8 cellular contexts compared by ENCODE assay signal in the genomic region with DNA sequence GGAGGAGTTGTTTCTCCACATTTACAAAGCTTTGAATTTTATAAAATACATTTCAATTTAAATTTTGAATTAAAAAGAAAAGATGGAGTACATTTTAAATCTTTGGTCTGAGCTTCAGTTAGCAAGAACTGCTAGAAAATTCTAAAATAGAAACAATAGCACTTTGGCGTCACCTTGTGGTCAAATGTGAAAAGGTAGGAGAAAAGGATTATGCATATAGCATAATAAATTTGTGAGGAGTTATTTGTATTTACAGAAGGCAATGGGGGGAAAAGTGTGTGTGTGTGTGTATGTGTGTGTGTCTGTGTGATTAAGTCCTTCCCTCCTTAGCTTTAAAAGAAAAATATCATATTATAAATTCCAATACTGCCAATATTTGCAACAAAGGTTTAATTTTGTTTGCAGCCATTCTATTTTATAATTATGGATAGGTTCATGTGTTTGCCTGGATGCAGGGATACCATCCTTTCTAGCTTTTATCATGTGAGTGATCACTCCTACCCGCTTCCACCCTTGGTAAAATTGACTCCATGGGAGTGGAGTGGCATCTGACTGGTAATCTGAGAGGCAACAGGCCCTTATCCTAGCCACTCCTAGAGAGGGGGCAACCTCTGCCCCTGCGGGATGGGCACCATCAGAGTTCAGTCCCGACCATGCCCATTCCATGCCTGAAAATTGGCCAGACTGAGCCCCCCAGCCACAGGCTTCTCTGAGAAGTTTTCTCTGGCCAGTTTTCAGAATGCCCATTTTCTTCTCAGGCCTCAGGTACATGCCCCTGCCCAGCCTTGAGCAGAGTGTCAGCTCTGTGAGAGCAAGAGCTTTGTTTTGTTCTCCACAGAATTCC. TPM values are rescaled to one million over a fixed set of nuclear protein-coding genes. Genes with fewer than 3 reads are reported as not detected.
A peak's percentile ranks its signal among the peaks of the same experiment; 100 is the strongest.
DNase-seq lines count a peak whose midpoint lies in the region; ATAC-seq and TF ChIP-seq lines count a peak whose summit lies in the region.

No MANE protein-coding gene starts in this region.

- intact Hi-C loops in CD8-positive, alpha-beta T cell (cut with DNase I, micrococcal nuclease) = loop anchor here (1.0 to 10.0 kb wide), 5 partner anchors 14 to 1201 kb away; no protein-coding TSS in a partner anchor

- no peak overlapping the region for H3K4me3 ChIP-seq in CD8-positive, alpha-beta T cell (ENCODE audit: low read depth, low read length)
- H3K4me3 ChIP-seq in mesenchymal stem cell (ENCODE audit: insufficient read depth in 1 of 2, low read depth in 1 of 2, low read length in 2 of 2) = no peak overlapping the region

- H3K18ac ChIP-seq in mesenchymal stem cell (ENCODE audit: low read depth in 1 of 2, low read length in 2 of 2) = no peak overlapping the region

- H4K91ac ChIP-seq in mesenchymal stem cell (ENCODE audit: low read length) = no peak overlapping the region

- H3K27me3 Mint-ChIP-seq in CD8-positive, alpha-beta T cell (ENCODE audit: low read depth) = no peaks in the 10 kb centered on the region

- WGBS in mesenchymal stem cell = 38% methylated on average over 4 of the region's 4 CpGs

- H3K36me3 Mint-ChIP-seq in CD8-positive, alpha-beta T cell = peaks cover 17% of the 10 kb centered on the region

- H2BK15ac ChIP-seq in mesenchymal stem cell (ENCODE audit: low read depth, poor library complexity, severe bottlenecking) = no peak overlapping the region

- H2BK5ac ChIP-seq in mesenchymal stem cell (ENCODE audit: low read depth, low read length, poor library complexity, severe bottlenecking) = no peak overlapping the region

- DNase-seq in CD8-positive, alpha-beta T cell = peak in 2 of 7 experiments; percentile 3 to 45
- peak; percentile 67 to 69 for DNase-seq in Kasumi-1 (lab: John Stamatoyannopoulos, UW)
- peak; percentile 51 for DNase-seq in RPMI7951 (ENCODE audit: low read depth)
- peak; percentile 38 for DNase-seq in effector CD4-positive, alpha-beta T cell
- peak; percentile 61 for DNase-seq in mesenchymal stem cell
- no peak for DNase-seq in stimulated activated naive CD4-positive, alpha-beta T cell treated with Interleukin-2 at 50 U/mL for 16 hours (lab: John Stamatoyannopoulos, UW)
- no peak for DNase-seq in islet precursor cell

- H3K27ac Mint-ChIP-seq in CD8-positive, alpha-beta T cell = no peak overlapping the region

- peak; percentile 98 for TF ChIP-seq CTCF in CD8-positive, alpha-beta T cell (IDR thresholded peaks at IDR 0.05)

- H4K8ac ChIP-seq in mesenchymal stem cell (ENCODE audit: low read length) = no peak overlapping the region

- no peak overlapping the region for H3K4me2 ChIP-seq in mesenchymal stem cell (ENCODE audit: low read length, poor library complexity, severe bottlenecking)

- CTCF ChIA-PET in CD8-positive, alpha-beta T cell (lab: Charles Lee) = interaction anchor here (0.6 to 5.3 kb wide), 19 partner anchors 11 to 628 kb away, joined by 3 to 56 read pairs (median 4); a partner anchor contains a TSS

- no peaks in the 10 kb centered on the region for H3K9me3 ChIP-seq in CD8-positive, alpha-beta T cell (ENCODE audit: low read length)
- no peaks in the 10 kb centered on the region for H3K9me3 ChIP-seq in mesenchymal stem cell (ENCODE audit: control insufficient read depth, low read length)

- H3K36me3 ChIP-seq in CD8-positive, alpha-beta T cell (ENCODE audit: insufficient read depth, low read length) = no peaks in the 10 kb centered on the region
- peaks cover 12 to 23% of the 10 kb centered on the region in 2 experiments for H3K36me3 ChIP-seq in mesenchymal stem cell (ENCODE audit: control insufficient read depth in 1 of 2, insufficient read depth in 2 of 2, low read depth in 1 of 2, low read length in 2 of 2)

- H2AK5ac ChIP-seq in mesenchymal stem cell (ENCODE audit: low read length, severe bottlenecking) = no peak overlapping the region

- H3K4me1 ChIP-seq in CD8-positive, alpha-beta T cell (ENCODE audit: insufficient read depth, low read length) = no peaks in the 10 kb centered on the region
- H3K4me1 ChIP-seq in mesenchymal stem cell (ENCODE audit: control insufficient read depth, insufficient read depth, low read depth, low read length) = no peaks in the 10 kb centered on the region

- H3K4me1 Mint-ChIP-seq in CD8-positive, alpha-beta T cell (ENCODE audit: low read depth) = no peaks in the 10 kb centered on the region

- no peak overlapping the region for H3K14ac ChIP-seq in mesenchymal stem cell (ENCODE audit: low read length in 2 of 2)

- H3K4me3 Mint-ChIP-seq in CD8-positive, alpha-beta T cell = no peak overlapping the region

- no peak overlapping the region for H2BK12ac ChIP-seq in mesenchymal stem cell (ENCODE audit: low read length in 2 of 2)

- H3K27me3 ChIP-seq in CD8-positive, alpha-beta T cell (ENCODE audit: insufficient read depth, low read length) = no peaks in the 10 kb centered on the region
- H3K27me3 ChIP-seq in mesenchymal stem cell (ENCODE audit: control insufficient read depth in 1 of 2, insufficient read depth in 1 of 2, low read length in 2 of 2) = no peaks in the 10 kb centered on the region

- no peak overlapping the region for H3K4ac ChIP-seq in mesenchymal stem cell (ENCODE audit: low read depth in 1 of 2, low read length in 2 of 2)

- H2BK120ac ChIP-seq in mesenchymal stem cell (ENCODE audit: low read depth, low read length) = no peak overlapping the region

- H3K9ac ChIP-seq in mesenchymal stem cell (ENCODE audit: low read length) = peak overlapping the region; percentile 16

- H3K23ac ChIP-seq in mesenchymal stem cell (ENCODE audit: low read length in 2 of 2) = no peak overlapping the region

- H3K27ac ChIP-seq in CD8-positive, alpha-beta T cell (ENCODE audit: low read depth, low read length) = no peak overlapping the region
- H3K27ac ChIP-seq in mesenchymal stem cell (ENCODE audit: low read length, poor library complexity, severe bottlenecking) = no peak overlapping the region

- POLR2A ChIA-PET in CD8-positive, alpha-beta T cell (lab: Charles Lee) = no interaction called here

- no peaks in the 10 kb centered on the region for H3K9me3 Mint-ChIP-seq in CD8-positive, alpha-beta T cell

- no peaks in the 10 kb centered on the region for H3K79me1 ChIP-seq in mesenchymal stem cell (replicated peaks; ENCODE audit: low read length, poor library complexity, severe bottlenecking)

- peak; percentile 51 for ATAC-seq in CD8-positive, alpha-beta T cell
- peak; percentile 74 for ATAC-seq in GM18861 (IDR thresholded peaks at IDR 0.05; ENCODE audit: unreplicated experiment)

- H2AFZ ChIP-seq in mesenchymal stem cell (ENCODE audit: low read depth, low read length) = no peak overlapping the region

RNA-seq across cellular contexts. Expression of a gene that starts 13.6 kb away (rescaled TPM):
- under 1 TPM; 0.22 to 0.90 TPM for total RNA-seq in CD8-positive, alpha-beta T cell
- total RNA-seq in RPMI7951 (2014; rRNA removed; shearing (Covaris generic)) = 7.6 and 9.0 TPM in 2 replicates
- 9.9 TPM for polyA plus RNA-seq in mesenchymal stem cell (2013, experiment 1 of 2)
- 10.9 TPM for polyA plus RNA-seq in mesenchymal stem cell (2013, experiment 2 of 2)

RNA-seq across cellular contexts. Expression of a gene that starts 20.4 kb away (rescaled TPM):
- total RNA-seq in CD8-positive, alpha-beta T cell = 10 to 100 TPM; 24.0 to 26.0 TPM
- 47.3 and 49.3 TPM in 2 replicates for total RNA-seq in RPMI7951 (2014; rRNA removed; shearing (Covaris generic))
- polyA plus RNA-seq in mesenchymal stem cell (2013, experiment 1 of 2) = 15.5 TPM
- polyA plus RNA-seq in mesenchymal stem cell (2013, experiment 2 of 2) = 16.2 TPM

Comparison
In these comparisons a context has a peak if more than half of its experiments do, and no peak if none do; other contexts are left out.
1. DNase-seq: peak in Kasumi-1 (2 of 2), RPMI7951 (single experiment), effector CD4-positive, alpha-beta T cell (single experiment) and mesenchymal stem cell (single experiment); none in stimulated activated naive CD4-positive, alpha-beta T cell treated with Interleukin-2 at 50 U/mL for 16 hours (single experiment) and islet precursor cell (single experiment).